Comparison of ENCODE assay signal across 1 cellular context in the genomic region with DNA sequence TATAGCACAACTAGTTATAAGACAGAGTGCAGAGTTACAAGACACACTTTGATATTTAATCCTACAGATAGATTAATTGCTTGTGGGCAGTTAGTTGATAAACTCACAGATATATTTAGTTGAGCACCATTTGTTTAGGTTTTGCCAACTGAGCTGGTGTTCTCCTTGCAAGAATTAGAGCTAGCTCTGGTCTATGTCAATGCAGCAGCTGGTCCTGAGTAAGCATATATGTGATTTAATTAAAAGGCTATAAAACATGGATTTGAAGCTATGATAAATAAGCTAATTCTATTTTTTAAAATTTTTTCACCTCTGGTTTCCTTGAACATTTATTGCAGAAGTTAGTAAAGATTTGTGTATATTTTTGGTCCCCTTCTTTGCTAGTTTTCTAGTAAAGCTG.
TF ChIP-seq lines count a peak whose summit lies in the region.

No MANE protein-coding gene starts in this region.

TF ChIP-seq in SK-N-SH treated with all-trans-retinoic acid at 6 μM for 48 hours, 23 proteins besides CTCF, POLR2A, EP300 and RAD21 (continued from another document):
- TF ChIP-seq, protein P1, sequence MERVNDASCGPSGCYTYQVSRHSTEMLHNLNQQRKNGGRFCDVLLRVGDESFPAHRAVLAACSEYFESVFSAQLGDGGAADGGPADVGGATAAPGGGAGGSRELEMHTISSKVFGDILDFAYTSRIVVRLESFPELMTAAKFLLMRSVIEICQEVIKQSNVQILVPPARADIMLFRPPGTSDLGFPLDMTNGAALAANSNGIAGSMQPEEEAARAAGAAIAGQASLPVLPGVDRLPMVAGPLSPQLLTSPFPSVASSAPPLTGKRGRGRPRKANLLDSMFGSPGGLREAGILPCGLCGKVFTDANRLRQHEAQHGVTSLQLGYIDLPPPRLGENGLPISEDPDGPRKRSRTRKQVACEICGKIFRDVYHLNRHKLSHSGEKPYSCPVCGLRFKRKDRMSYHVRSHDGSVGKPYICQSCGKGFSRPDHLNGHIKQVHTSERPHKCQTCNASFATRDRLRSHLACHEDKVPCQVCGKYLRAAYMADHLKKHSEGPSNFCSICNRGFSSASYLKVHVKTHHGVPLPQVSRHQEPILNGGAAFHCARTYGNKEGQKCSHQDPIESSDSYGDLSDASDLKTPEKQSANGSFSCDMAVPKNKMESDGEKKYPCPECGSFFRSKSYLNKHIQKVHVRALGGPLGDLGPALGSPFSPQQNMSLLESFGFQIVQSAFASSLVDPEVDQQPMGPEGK (CRISPR knock-in tag; IDR thresholded peaks at IDR 0.05; ENCODE audit: borderline replicate concordance): no peak
- no peak for TF ChIP-seq CREB5 (CRISPR knock-in tag; IDR thresholded peaks at IDR 0.05; ENCODE audit: low read depth)
- no peak for TF ChIP-seq ZFP30 (CRISPR knock-in tag; IDR thresholded peaks at IDR 0.05)
- TF ChIP-seq GLIS3 (CRISPR knock-in tag; IDR thresholded peaks at IDR 0.05): no peak
- no peak for TF ChIP-seq ESRRG (CRISPR knock-in tag; IDR thresholded peaks at IDR 0.05)
- TF ChIP-seq CSDC2 (CRISPR knock-in tag; IDR thresholded peaks at IDR 0.05): no peak
- TF ChIP-seq ARNTL (CRISPR knock-in tag; IDR thresholded peaks at IDR 0.05; ENCODE audit: borderline replicate concordance, low read depth): no peak
- TF ChIP-seq ISL1 (CRISPR knock-in tag; IDR thresholded peaks at IDR 0.05): peak; percentile 70
- TF ChIP-seq ZFP3 (CRISPR knock-in tag; IDR thresholded peaks at IDR 0.05): no peak
- no peak for TF ChIP-seq BACH2 (CRISPR knock-in tag; IDR thresholded peaks at IDR 0.05; ENCODE audit: borderline replicate concordance)
